25 cellular contexts compared by ENCODE assay signal in genomic region chr13:112755331-112755730, GRCh38.
A peak's percentile ranks its signal among the peaks of the same experiment; 100 is the strongest.
DNase-seq lines count a peak whose midpoint lies in the region; ATAC-seq, FAIRE-seq and TF ChIP-seq lines count a peak whose summit lies in the region.
"Had no signal": no experiment of that assay in that cellular context is flagged by ENCODE, and none has a peak within 500 bp of the region (broad histone marks: within the 10 kb centered on the region; RNA-seq: fewer than 3 reads in every experiment).

No MANE protein-coding gene starts in this region.

- no peaks in the 10 kb centered on the region for H3K79me2 ChIP-seq in osteoblast (ENCODE audit: insufficient read depth, low read length)

- H4K20me1 ChIP-seq in osteoblast (ENCODE audit: insufficient read depth, low read length) = peaks cover 6% of the 10 kb centered on the region

- H3K27me3 ChIP-seq in osteoblast (ENCODE audit: insufficient read depth, low read length) = no peaks in the 10 kb centered on the region
- no peaks in the 10 kb centered on the region for H3K27me3 ChIP-seq in pancreas
- H3K27me3 ChIP-seq: SJCRH30 had no signal

- no peak for ATAC-seq in pancreas
- ATAC-seq in HG03159 (IDR thresholded peaks at IDR 0.05; ENCODE audit: unreplicated experiment) = no peak
- ATAC-seq: Right ventricle myocardium inferior had no signal

- H3K27ac ChIP-seq in caudate nucleus (ENCODE audit: low read depth, low read length) (peak overlapping the region; percentile 61), osteoblast (ENCODE audit: low read depth, low read length) (no peak overlapping the region), temporal lobe (ENCODE audit: low read depth, low read length) (peak overlapping the region; percentile 99), pancreas (no peak overlapping the region)
- H3K27ac ChIP-seq: PC-9, SJCRH30 had no signal

- TF ChIP-seq POLR2A in erythroblast (IDR thresholded peaks at IDR 0.05; ENCODE audit: low read length) = no peak

- no peak for FAIRE-seq in pancreas (lab: Jason Lieb, UNC)
- FAIRE-seq: G401.6 had no signal

- H3K9me3 ChIP-seq in osteoblast (ENCODE audit: low read depth, low read length) (no peaks in the 10 kb centered on the region), pancreas (no peaks in the 10 kb centered on the region)
- H3K9me3 ChIP-seq: SJCRH30 had no signal

- H3K36me3 ChIP-seq in osteoblast (ENCODE audit: insufficient read depth, low read length) (no peaks in the 10 kb centered on the region), pancreas (no peaks in the 10 kb centered on the region)
- H3K36me3 ChIP-seq: HAP-1, SJCRH30 had no signal

- no peak overlapping the region for H2AFZ ChIP-seq in osteoblast (ENCODE audit: low read length)
- H2AFZ ChIP-seq: GM23338, PC-9 had no signal

- H3K4me3 ChIP-seq in osteoblast (ENCODE audit: insufficient read depth, low read length) = no peak overlapping the region
- no peak overlapping the region for H3K4me3 ChIP-seq in pancreas
- H3K4me3 ChIP-seq: GM23338, HAP-1, PC-9, SJCRH30 had no signal

- no peak for TF ChIP-seq CTCF in osteoblast (IDR thresholded peaks at IDR 0.05; ENCODE audit: extremely low read depth, low read depth, low read length)
- TF ChIP-seq CTCF in pancreas (IDR thresholded peaks at IDR 0.05) = no peak

- DNase-seq in caudate nucleus (lab: John Stamatoyannopoulos, UW) (no peak), islet precursor cell (peak; percentile 39), osteoblast (ENCODE audit: insufficient read length, low spot score, missing footprints) (peak; percentile 57), erythroblast (lab: John Stamatoyannopoulos, UW) (no peak), SKM-1 treated with dmso at 0.1 percent for 144 hours (lab: John Stamatoyannopoulos, UW; ENCODE audit: unreplicated experiment) (no peak), pancreas (no peak)
- DNase-seq: C1 segment of cervical spinal cord; CD4-positive, alpha-beta memory T cell; COR-L47; HFFc6; NCI-H1048; NCI-H1417 treated with DMSO at 0.1 percent for 48 hours; NCI-H187 treated with DMSO at 0.1 percent for 48 hours; NCI-H2171 treated with DMSO at 0.1 percent for 48 hours; NCI-H446; NCI-H526; NCI-H82; PC-9; SJCRH30 had no signal

- H3K4me2 ChIP-seq in osteoblast (ENCODE audit: insufficient read depth, low read length) = no peak overlapping the region
- H3K4me2 ChIP-seq: GM23338, PC-9 had no signal

- 97% methylated on average over 15 of the region's 15 CpGs for WGBS in pancreas, 2 donors

- H3K4me1 ChIP-seq in osteoblast (ENCODE audit: insufficient read depth, low read length) (no peaks in the 10 kb centered on the region), pancreas (no peaks in the 10 kb centered on the region)
- H3K4me1 ChIP-seq: HAP-1, SJCRH30 had no signal

- intact Hi-C loops in pancreas (cut with DNase I) = no loop called here

Comparison
In these comparisons a context has a peak if more than half of its experiments do, and no peak if none do; other contexts are left out.
1. DNase-seq: peak in islet precursor cell (single experiment) and osteoblast (single experiment); none in caudate nucleus (0 of 61), erythroblast (0 of 2), SKM-1 treated with dmso at 0.1 percent for 144 hours (single experiment) and pancreas (0 of 6).
2. H3K27ac ChIP-seq: peak in caudate nucleus (single experiment) and temporal lobe (single experiment); none in osteoblast (single experiment) and pancreas (0 of 4).